2 cellular contexts compared by ENCODE assay signal in the genomic region with DNA sequence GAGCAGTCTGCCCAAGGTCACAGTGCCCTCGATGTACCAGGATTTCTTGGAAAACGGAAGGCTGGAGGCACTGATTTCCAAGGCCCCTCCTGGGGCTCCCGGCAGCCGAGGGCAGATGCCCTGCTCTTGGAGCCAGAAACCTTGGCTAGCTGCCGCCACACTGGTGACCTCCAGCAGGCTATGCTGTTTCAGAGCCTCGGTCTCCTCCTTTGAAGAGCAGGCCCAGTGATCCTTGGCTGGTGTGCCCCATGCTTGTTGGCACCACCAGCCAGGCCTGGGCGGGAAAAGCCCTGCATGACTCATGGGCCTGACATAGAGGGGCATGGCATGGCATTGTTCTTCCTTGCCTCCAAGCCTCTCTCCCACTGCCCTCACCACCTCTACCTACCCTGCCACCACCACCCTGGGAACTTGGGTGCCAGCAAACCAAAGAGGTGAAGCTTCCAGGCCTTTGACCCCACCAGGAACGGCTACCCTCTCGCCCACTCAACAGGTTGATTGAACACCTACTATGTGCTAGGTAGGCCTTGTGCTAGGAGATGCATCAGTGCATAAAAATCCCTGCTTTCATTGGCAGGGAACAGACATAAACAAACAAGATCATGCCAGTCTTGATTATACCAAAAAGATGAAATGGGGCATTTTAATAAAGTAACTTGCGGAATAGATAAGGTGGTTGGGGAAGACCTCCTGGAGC.
TF ChIP-seq lines count a peak whose summit lies in the region.

No MANE protein-coding gene starts in this region.

TF ChIP-seq in IMR-90, 13 proteins besides CTCF, POLR2A, EP300 and RAD21:
- TF ChIP-seq RCOR1 (IDR thresholded peaks at IDR 0.05; ENCODE audit: insufficient replicate concordance, low read length) (no peak), RFX5 (IDR thresholded peaks at IDR 0.05; ENCODE audit: low read depth, low read length) (no peak), SMC3 (IDR thresholded peaks at IDR 0.05; ENCODE audit: low read depth, low read length) (no peak), BHLHE40 (IDR thresholded peaks at IDR 0.05; ENCODE audit: low read depth, low read length) (no peak)
- TF ChIP-seq, protein P1, sequence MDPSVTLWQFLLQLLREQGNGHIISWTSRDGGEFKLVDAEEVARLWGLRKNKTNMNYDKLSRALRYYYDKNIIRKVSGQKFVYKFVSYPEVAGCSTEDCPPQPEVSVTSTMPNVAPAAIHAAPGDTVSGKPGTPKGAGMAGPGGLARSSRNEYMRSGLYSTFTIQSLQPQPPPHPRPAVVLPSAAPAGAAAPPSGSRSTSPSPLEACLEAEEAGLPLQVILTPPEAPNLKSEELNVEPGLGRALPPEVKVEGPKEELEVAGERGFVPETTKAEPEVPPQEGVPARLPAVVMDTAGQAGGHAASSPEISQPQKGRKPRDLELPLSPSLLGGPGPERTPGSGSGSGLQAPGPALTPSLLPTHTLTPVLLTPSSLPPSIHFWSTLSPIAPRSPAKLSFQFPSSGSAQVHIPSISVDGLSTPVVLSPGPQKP (IDR thresholded peaks at IDR 0.05; ENCODE audit: borderline replicate concordance, low read depth, low read length): no peak

TF ChIP-seq in K562, 482 proteins besides CTCF, POLR2A, EP300 and RAD21:
- TF ChIP-seq ZKSCAN1 (IDR thresholded peaks at IDR 0.05; ENCODE audit: low read depth, low read length): peak; percentile 95
- TF ChIP-seq ZFX (CRISPR knock-in tag; IDR thresholded peaks at IDR 0.05): 0 out of 2 replicates have a peak, but pooled peaks have one; percentile 24
- no peak for TF ChIP-seq HINFP (tag; conservative IDR thresholded peaks at IDR 0.05; ENCODE audit: low read depth)
